2 cellular contexts compared by ENCODE assay signal in genomic region chr10:93410697-93411348, GRCh38.
TF ChIP-seq lines count a peak whose summit lies in the region.

No MANE protein-coding gene starts in this region.

TF ChIP-seq in A549, 52 proteins besides CTCF, POLR2A, EP300 and RAD21 (continued from another document):
- no peak for TF ChIP-seq REST (IDR thresholded peaks at IDR 0.05)
- TF ChIP-seq HMGXB4 (CRISPR knock-in tag; IDR thresholded peaks at IDR 0.05; ENCODE audit: borderline replicate concordance) = no peak

TF ChIP-seq in K562, 482 proteins besides CTCF, POLR2A, EP300 and RAD21 (continued from another document):
- no peak for TF ChIP-seq ZNF280A (IDR thresholded peaks at IDR 0.05; ENCODE audit: low read depth, partially characterized antibody)
- TF ChIP-seq CCNT2 (IDR thresholded peaks at IDR 0.05; ENCODE audit: borderline replicate concordance, extremely low read depth, insufficient read length, low read depth, low read length) = no peak
- TF ChIP-seq C11orf30 (IDR thresholded peaks at IDR 0.05; ENCODE audit: low read depth) = 0 out of 2 replicates have a peak, but pooled peaks have one; percentile 15
- no peak for TF ChIP-seq ZNF766 (CRISPR knock-in tag; conservative IDR thresholded peaks at IDR 0.05)
- TF ChIP-seq NELFE (IDR thresholded peaks at IDR 0.05; ENCODE audit: insufficient read depth, insufficient read length) = no peak
- TF ChIP-seq PRPF4 (IDR thresholded peaks at IDR 0.05; ENCODE audit: insufficient read depth, low read depth, low read length, poor library complexity, severe bottlenecking) = no peak
- no peak for TF ChIP-seq THRB (CRISPR knock-in tag; conservative IDR thresholded peaks at IDR 0.05)
- no peak for TF ChIP-seq DLX4 (CRISPR knock-in tag; IDR thresholded peaks at IDR 0.05)
- no peak for TF ChIP-seq CGGBP1 (CRISPR knock-in tag; IDR thresholded peaks at IDR 0.05)
- no peak for TF ChIP-seq ZNF232 (CRISPR knock-in tag; IDR thresholded peaks at IDR 0.05)
- no peak for TF ChIP-seq NCOA4 (IDR thresholded peaks at IDR 0.05; ENCODE audit: partially characterized antibody)
- no peak for TF ChIP-seq ZNF23 (CRISPR knock-in tag; IDR thresholded peaks at IDR 0.05)
- no peak for TF ChIP-seq EZH2 (IDR thresholded peaks at IDR 0.05; ENCODE audit: borderline replicate concordance, low read depth, low read length)
- peak; percentile 56 for TF ChIP-seq ZNF316 (IDR thresholded peaks at IDR 0.05)
- TF ChIP-seq ZBTB11 (CRISPR knock-in tag; IDR thresholded peaks at IDR 0.05) = no peak
- no peak for TF ChIP-seq ZNF143 (CRISPR knock-in tag; IDR thresholded peaks at IDR 0.05)
TF ChIP-seq in K562: peak in this region for 4.
